In genomic region chr6:149246691-149247384, GRCh38 we compare ENCODE assay signal across 9 cellular contexts.
DNase-seq lines count a peak whose midpoint lies in the region; ATAC-seq lines count a peak whose summit lies in the region.
"Had no signal": no experiment of that assay in that cellular context is flagged by ENCODE, and none has a peak within 500 bp of the region (broad histone marks: within the 10 kb centered on the region; RNA-seq: fewer than 3 reads in every experiment).

No MANE protein-coding gene starts in this region.

- DNase-seq in germinal center (ENCODE audit: low spot score) = peak; percentile 73
- no peak for DNase-seq in NCI-H2196 (lab: John Stamatoyannopoulos, UW; ENCODE audit: unreplicated experiment)
- DNase-seq in posterior cingulate gyrus = no peak
- DNase-seq in NCI-H1092 treated with DMSO at 0.1 percent for 48 hours (lab: John Stamatoyannopoulos, UW) = no peak
- no peak for DNase-seq in cerebellum (ENCODE audit: low spot score)
- DNase-seq: activated T-cell treated with anti-CD3 and anti-CD28 coated beads, Interleukin-2, amount 50 U/mL, for 48 hours had no signal

- intact Hi-C loops in posterior cingulate gyrus (cut with DNase I) = no loop called here

- ATAC-seq in GM18499 (IDR thresholded peaks at IDR 0.05; ENCODE audit: insufficient read depth, unreplicated experiment) (peak; percentile 70), GM21515 (IDR thresholded peaks at IDR 0.05; ENCODE audit: unreplicated experiment) (peak; percentile 98), HG03469 (IDR thresholded peaks at IDR 0.05; ENCODE audit: unreplicated experiment) (peak; percentile 81)
